ENCODE assay signal across 31 cellular contexts in the genomic region with DNA sequence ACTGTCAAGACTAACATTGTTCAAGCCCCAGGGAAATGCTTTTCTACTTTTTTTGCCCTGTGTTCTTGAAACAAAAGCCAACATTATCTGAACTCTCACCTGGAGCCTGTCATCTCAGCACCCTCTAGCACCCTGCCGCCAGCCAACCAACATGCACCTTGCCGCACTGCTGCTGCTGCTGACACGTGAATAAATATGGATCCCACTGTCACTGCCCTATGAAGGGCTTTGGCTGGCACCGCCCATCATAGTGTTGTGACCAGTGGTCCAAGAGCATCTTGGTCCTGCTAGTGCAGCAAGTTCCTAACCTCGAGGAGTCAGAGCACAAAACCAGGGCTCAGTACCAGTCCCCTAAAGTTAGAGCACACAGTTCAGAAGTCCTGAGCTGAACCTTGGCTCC. TPM values are rescaled to one million over a fixed set of nuclear protein-coding genes. Genes with fewer than 3 reads are reported as not detected.
DNase-seq lines count a peak whose midpoint lies in the region; ATAC-seq lines count a peak whose summit lies in the region.
"Had no signal": no experiment of that assay in that cellular context is flagged by ENCODE, and none has a peak within 500 bp of the region (broad histone marks: within the 10 kb centered on the region; RNA-seq: fewer than 3 reads in every experiment).

No MANE protein-coding gene starts in this region.

- H2BK5ac ChIP-seq in neuronal stem cell (ENCODE audit: low read length), result no peak overlapping the region
- no peak overlapping the region for H2BK5ac ChIP-seq in trophoblast cell (ENCODE audit: low read depth, low read length, poor library complexity)

- no peak for ATAC-seq in left colon
- ATAC-seq: A549; CD8-positive, alpha-beta T cell had no signal

- no peak overlapping the region for H3K9ac ChIP-seq in neuronal stem cell (ENCODE audit: low read depth, low read length, poor library complexity)
- H3K9ac ChIP-seq in trophoblast cell (ENCODE audit: low read length), result no peak overlapping the region
- H3K9ac ChIP-seq: BLaER1; BLaER1 treated with 17β-estradiol and CSF1 and Interleukin-3, amounts not matched to agents 10 nM and 100 nM had no signal

- H3K4me1 ChIP-seq in neuronal stem cell (ENCODE audit: control insufficient read depth in 2 of 2, insufficient read depth in 1 of 2, low read depth in 1 of 2, low read length in 2 of 2), result no peaks in the 10 kb centered on the region
- no peaks in the 10 kb centered on the region for H3K4me1 ChIP-seq in trophoblast cell (ENCODE audit: control insufficient read depth in 1 of 2, insufficient read depth in 2 of 2, low read length in 2 of 2)
- H3K4me1 ChIP-seq: A549; BE2C; BLaER1; BLaER1 treated with 17β-estradiol and CSF1 and Interleukin-3, amounts not matched to agents 10 nM and 100 nM; Caco-2 had no signal

- no peak overlapping the region for H3K18ac ChIP-seq in neuronal stem cell (ENCODE audit: low read length)
- H3K18ac ChIP-seq in trophoblast cell (ENCODE audit: low read length), result no peak overlapping the region

- DNase-seq in neuronal stem cell (ENCODE audit: low spot score), result no peak
- no peak for DNase-seq in trophoblast cell
- peak; percentile 52 for DNase-seq in posterior vena cava (ENCODE audit: low spot score)
- DNase-seq in left colon, result no peak
- DNase-seq in NCI-H2196 (lab: John Stamatoyannopoulos, UW; ENCODE audit: unreplicated experiment), result no peak
- DNase-seq in NCI-H187 treated with DMSO at 0.1 percent for 48 hours (lab: John Stamatoyannopoulos, UW), result no peak
- DNase-seq: 8988T; ACHN; AML-193; BE2C; C1 segment of cervical spinal cord; Caco-2; Calu3; CD4-positive, alpha-beta memory T cell; CD4-positive, alpha-beta T cell; CD4-positive, CD25-positive, alpha-beta regulatory T cell; CD8-positive, alpha-beta memory T cell; CD8-positive, alpha-beta T cell; COR-L47; DMS 273 treated with DMSO at 0.1 percent for 48 hours; DMS153; DMS53; DMS79; DMS79 treated with DMSO at 0.1 percent for 48 hours; DND-41; EL had no signal

- H2AK5ac ChIP-seq in neuronal stem cell (ENCODE audit: low read depth, low read length), result no peak overlapping the region
- no peak overlapping the region for H2AK5ac ChIP-seq in trophoblast cell (ENCODE audit: low read length)

- H3K4me3 ChIP-seq in neuronal stem cell (ENCODE audit: low read length in 2 of 2) (peak overlapping the region in 1 of 2 donors; percentile 40), trophoblast cell (ENCODE audit: low read depth, low read length) (peak overlapping the region; percentile 20)
- H3K4me3 ChIP-seq: A549; BLaER1; BLaER1 treated with 17β-estradiol and CSF1 and Interleukin-3, amounts not matched to agents 10 nM and 100 nM had no signal

- intact Hi-C loops in posterior vena cava (cut with DNase I) (no loop called here), left colon (cut with DNase I, micrococcal nuclease) (no loop called here)

- H2BK15ac ChIP-seq in neuronal stem cell (ENCODE audit: low read length), result no peak overlapping the region

- H3K4ac ChIP-seq in neuronal stem cell (ENCODE audit: low read length) (no peak overlapping the region), trophoblast cell (ENCODE audit: low read depth, low read length) (no peak overlapping the region)

- H3K23ac ChIP-seq in neuronal stem cell (ENCODE audit: low read depth, low read length, poor library complexity), result peak overlapping the region; percentile 37
- H3K23ac ChIP-seq in trophoblast cell (ENCODE audit: low read length), result no peak overlapping the region

- H3K27me3 ChIP-seq in neuronal stem cell (ENCODE audit: control insufficient read depth in 3 of 3, insufficient read depth in 3 of 3, low read depth in 1 of 3, low read length in 3 of 3) (peaks cover 0 to 2% (median 0%) of the 10 kb centered on the region in 3 experiments), trophoblast cell (ENCODE audit: insufficient read depth, low read length) (no peaks in the 10 kb centered on the region)
- H3K27me3 ChIP-seq: BE2C; BLaER1; BLaER1 treated with 17β-estradiol and CSF1 and Interleukin-3, amounts not matched to agents 10 nM and 100 nM had no signal

- no peak overlapping the region for H2AFZ ChIP-seq in neuronal stem cell (ENCODE audit: low read length)
- H2AFZ ChIP-seq in trophoblast cell (ENCODE audit: insufficient read depth, low read length, poor library complexity), result no peak overlapping the region

- no peak overlapping the region for H3K14ac ChIP-seq in neuronal stem cell (ENCODE audit: low read length)
- H3K14ac ChIP-seq in trophoblast cell (ENCODE audit: low read length), result no peak overlapping the region

- peaks cover 2% of the 10 kb centered on the region for H3K79me1 ChIP-seq in neuronal stem cell (ENCODE audit: low read depth, low read length)
- no peaks in the 10 kb centered on the region for H3K79me1 ChIP-seq in trophoblast cell (ENCODE audit: low read length)

- peaks cover 3% of the 10 kb centered on the region in 2 donors for H3K36me3 ChIP-seq in neuronal stem cell (replicated peaks in 1 of 2; ENCODE audit: control insufficient read depth in 2 of 2, insufficient read depth in 2 of 2, low read length in 2 of 2)
- peaks cover 0 to 3% of the 10 kb centered on the region in 2 experiments for H3K36me3 ChIP-seq in trophoblast cell (ENCODE audit: control insufficient read depth in 1 of 2, insufficient read depth in 2 of 2, low read length in 2 of 2)
- H3K36me3 ChIP-seq: BE2C had no signal

- H2BK12ac ChIP-seq in neuronal stem cell (ENCODE audit: low read length), result no peak overlapping the region
- H2BK12ac ChIP-seq in trophoblast cell (ENCODE audit: low read length), result no peak overlapping the region

- H4K91ac ChIP-seq in neuronal stem cell (ENCODE audit: low read depth, low read length, poor library complexity), result no peak overlapping the region
- no peak overlapping the region for H4K91ac ChIP-seq in trophoblast cell (ENCODE audit: low read depth, low read length)

- peaks cover 5 to 12% of the 10 kb centered on the region in 2 donors for H3K9me3 ChIP-seq in neuronal stem cell (replicated peaks in 1 of 2; ENCODE audit: control insufficient read depth in 2 of 2, insufficient read depth in 1 of 2, low read depth in 1 of 2, low read length in 2 of 2)
- H3K9me3 ChIP-seq in trophoblast cell (ENCODE audit: insufficient read depth, low read depth, low read length), result peaks cover 3% of the 10 kb centered on the region
- H3K9me3 ChIP-seq: BE2C had no signal

- H2BK120ac ChIP-seq in neuronal stem cell (ENCODE audit: low read depth, low read length) (no peak overlapping the region), trophoblast cell (ENCODE audit: insufficient read depth, low read length, poor library complexity) (no peak overlapping the region)

- no peak overlapping the region for H4K12ac ChIP-seq in trophoblast cell (ENCODE audit: low read depth, low read length)

- H4K8ac ChIP-seq in neuronal stem cell (ENCODE audit: low read depth, low read length), result no peak overlapping the region
- no peak overlapping the region for H4K8ac ChIP-seq in trophoblast cell (ENCODE audit: low read depth, low read length)

- H3K27ac ChIP-seq in neuronal stem cell (replicated peaks; ENCODE audit: low read length) (no peak overlapping the region), trophoblast cell (ENCODE audit: low read depth, low read length) (no peak overlapping the region)
- H3K27ac ChIP-seq: 22Rv1; A549; BLaER1; BLaER1 treated with 17β-estradiol and CSF1 and Interleukin-3, amounts not matched to agents 10 nM and 100 nM; C4-2B had no signal

- H3K79me2 ChIP-seq in trophoblast cell (ENCODE audit: control insufficient read depth, insufficient read depth, low read length, poor library complexity), result no peaks in the 10 kb centered on the region

- WGBS in neuronal stem cell (ENCODE audit: extremely low coverage in 2 of 2, insufficient read length in 2 of 2, insufficient replicate concordance in 1 of 2), 2 donors, result no CpG with 5 or more reads among the region's 5 CpGs
- whole genome bisulfite sequencing in trophoblast cell (ENCODE audit: extremely low coverage, insufficient coverage, insufficient read length), result no CpG with 5 or more reads among the region's 5 CpGs

- H3K4me2 ChIP-seq in neuronal stem cell (ENCODE audit: insufficient read depth, low read length, poor library complexity, severe bottlenecking) (no peak overlapping the region), trophoblast cell (ENCODE audit: low read length) (no peak overlapping the region)
- H3K4me2 ChIP-seq: A549; BLaER1; BLaER1 treated with 17β-estradiol and CSF1 and Interleukin-3, amounts not matched to agents 10 nM and 100 nM had no signal

RNA-seq across cellular contexts. Expression of a gene that starts 41.6 kb away (rescaled TPM):
- polyA plus RNA-seq in neuronal stem cell (2013, experiment 1 of 2), result 70.8 TPM
- 71.5 TPM for polyA plus RNA-seq in neuronal stem cell (2013, experiment 2 of 2)
- 72.7 and 75.0 TPM in 2 replicates for polyA plus RNA-seq in trophoblast cell (2013)
- total RNA-seq in posterior vena cava (10 to 100 TPM; 33.8 to 42.2 TPM), left colon (10 to 100 TPM; 10.1 to 19.4 TPM)
